Comparison of ENCODE assay signal across 16 cellular contexts in genomic region chr18:853471-853870, GRCh38. TPM values are rescaled to one million over a fixed set of nuclear protein-coding genes. Genes with fewer than 3 reads are reported as not detected.
A peak's percentile ranks its signal among the peaks of the same experiment; 100 is the strongest.
DNase-seq lines count a peak whose midpoint lies in the region; ATAC-seq and TF ChIP-seq lines count a peak whose summit lies in the region.
"Had no signal": no experiment of that assay in that cellular context is flagged by ENCODE, and none has a peak within 500 bp of the region (broad histone marks: within the 10 kb centered on the region; RNA-seq: fewer than 3 reads in every experiment).

No MANE protein-coding gene starts in this region.

- H3K9me3 Mint-ChIP-seq in CD4-positive, alpha-beta memory T cell: no peaks in the 10 kb centered on the region
- H3K9me3 Mint-ChIP-seq: CD8-positive, alpha-beta T cell had no signal

- no peaks in the 10 kb centered on the region for H3K36me3 ChIP-seq in MG63
- H3K36me3 ChIP-seq in CD4-positive, alpha-beta memory T cell (ENCODE audit: insufficient read depth, low read length): no peaks in the 10 kb centered on the region

- ATAC-seq in HG03571 (IDR thresholded peaks at IDR 0.05; ENCODE audit: unreplicated experiment): no peak
- ATAC-seq: CD8-positive, alpha-beta T cell had no signal

- no peak for TF ChIP-seq CTCF in AG09319 (IDR thresholded peaks at IDR 0.05; ENCODE audit: low read depth, low read length)

- CTCF ChIA-PET in CD4-positive, alpha-beta memory T cell (lab: Charles Lee; ENCODE audit: partially characterized antibody): interaction anchor here (1.0 kb wide), 1 partner anchor 8 kb away, joined by 4 read pairs; no protein-coding TSS in a partner anchor

- POLR2A ChIA-PET in CD4-positive, alpha-beta memory T cell (lab: Charles Lee; ENCODE audit: partially characterized antibody): no interaction called here

- peaks cover 8 to 10% of the 10 kb centered on the region in 2 donors for H3K27me3 Mint-ChIP-seq in CD4-positive, alpha-beta memory T cell

- H3K4me3 Mint-ChIP-seq in CD4-positive, alpha-beta memory T cell: no peak overlapping the region
- H3K4me3 Mint-ChIP-seq: CD8-positive, alpha-beta T cell had no signal

- H3K4me3 ChIP-seq in MG63: no peak overlapping the region
- no peak overlapping the region for H3K4me3 ChIP-seq in CD4-positive, alpha-beta memory T cell (ENCODE audit: low read length in 2 of 2)

- H3K27me3 ChIP-seq in MG63: no peaks in the 10 kb centered on the region
- H3K27me3 ChIP-seq in CD4-positive, alpha-beta memory T cell (ENCODE audit: insufficient read depth, low read length): no peaks in the 10 kb centered on the region

- no peaks in the 10 kb centered on the region for H3K9me3 ChIP-seq in MG63
- no peaks in the 10 kb centered on the region for H3K9me3 ChIP-seq in CD4-positive, alpha-beta memory T cell (ENCODE audit: control insufficient read depth in 1 of 2, low read length in 2 of 2)
- H3K9me3 ChIP-seq: Caco-2 had no signal

- no peaks in the 10 kb centered on the region for H3K4me1 Mint-ChIP-seq in CD4-positive, alpha-beta memory T cell

- no peak overlapping the region for H3K27ac Mint-ChIP-seq in CD4-positive, alpha-beta memory T cell
- H3K27ac Mint-ChIP-seq: CD8-positive, alpha-beta T cell had no signal

- no peaks in the 10 kb centered on the region for H3K4me1 ChIP-seq in CD4-positive, alpha-beta memory T cell (ENCODE audit: insufficient read depth, low read length)

- no peaks in the 10 kb centered on the region for H3K36me3 Mint-ChIP-seq in CD4-positive, alpha-beta memory T cell
- H3K36me3 Mint-ChIP-seq: CD8-positive, alpha-beta T cell had no signal

- DNase-seq in AG09319 (ENCODE audit: extremely low read depth, low read depth) (peak; percentile 42), MG63 (peak; percentile 61), fibroblast of peridontal ligament (ENCODE audit: extremely low read depth) (peak; percentile 93), NCI-H526 (lab: John Stamatoyannopoulos, UW) (no peak)
- no peak for DNase-seq in CD4-positive, alpha-beta memory T cell
- DNase-seq: C1 segment of cervical spinal cord; Caco-2; CD8-positive, alpha-beta T cell; DMS153; DND-41; GOT3; H7; HCEC 1CT had no signal

- intact Hi-C loops in CD4-positive, alpha-beta memory T cell (cut with micrococcal nuclease): no loop called here

- H3K27ac ChIP-seq in CD4-positive, alpha-beta memory T cell (ENCODE audit: low read depth, low read length): no peak overlapping the region
- H3K27ac ChIP-seq: 22Rv1 had no signal

RNA-seq across cellular contexts. Expression of gene YES1, which starts 41.4 kb away (rescaled TPM):
- total RNA-seq in MG63 (2014; rRNA removed; shearing (Covaris generic); ENCODE audit: low replicate concordance): 68.5 and 95.9 TPM in 2 replicates
- total RNA-seq in CD4-positive, alpha-beta memory T cell: 1 to 10 TPM; 4.9 to 7.9 TPM
- 1 to 10 TPM; 1.9 to 2.0 TPM for polyA plus RNA-seq in CD4-positive, alpha-beta memory T cell

RNA-seq across cellular contexts. Expression of gene ADCYAP1, which starts 51.2 kb away (rescaled TPM):
- total RNA-seq in MG63 (2014; rRNA removed; shearing (Covaris generic); ENCODE audit: low replicate concordance): 2.8 and 5.7 TPM in 2 replicates
- total RNA-seq in CD4-positive, alpha-beta memory T cell: not detected
- not detected for polyA plus RNA-seq in CD4-positive, alpha-beta memory T cell
- total RNA-seq: Caco-2; CD8-positive, alpha-beta T cell; H7 had no signal
- polyA plus RNA-seq: AG04450 had no signal

Comparison
In these comparisons a context has a peak if more than half of its experiments do, and no peak if none do; other contexts are left out.
1. DNase-seq: peak in AG09319 (single experiment), MG63 (single experiment) and fibroblast of peridontal ligament (single experiment); none in NCI-H526 (0 of 2) and CD4-positive, alpha-beta memory T cell (0 of 5).